Comparison of ENCODE assay signal across 1 cellular context in genomic region chr1:240711020-240711419, GRCh38.
TF ChIP-seq lines count a peak whose summit lies in the region.

No MANE protein-coding gene starts in this region.

TF ChIP-seq in GM23338, 12 proteins besides CTCF, POLR2A, EP300 and RAD21 (continued from another document):
- TF ChIP-seq ETS1 (IDR thresholded peaks at IDR 0.05) (no peak), EZH2phosphoT487 (IDR thresholded peaks at IDR 0.05; ENCODE audit: unreplicated experiment) (no peak), NANOG (IDR thresholded peaks at IDR 0.05; ENCODE audit: borderline replicate concordance) (no peak), ZNF114 (CRISPR knock-in tag; IDR thresholded peaks at IDR 0.05) (no peak), ZNF462 (CRISPR knock-in tag; IDR thresholded peaks at IDR 0.05) (no peak), EZH2 (IDR thresholded peaks at IDR 0.05; ENCODE audit: low read depth, unreplicated experiment) (no peak), CREB1 (CRISPR knock-in tag; IDR thresholded peaks at IDR 0.05; ENCODE audit: low read depth) (no peak)
TF ChIP-seq in GM23338: peak in this region for 0.
